ENCODE assay signal across 41 cellular contexts in genomic region chrX:103256651-103257050, GRCh38. TPM values are rescaled to one million over a fixed set of nuclear protein-coding genes. Genes with fewer than 3 reads are reported as not detected.
"Had no signal": no experiment of that assay in that cellular context is flagged by ENCODE, and none has a peak within 500 bp of the region (broad histone marks: within the 10 kb centered on the region; RNA-seq: fewer than 3 reads in every experiment).

No MANE protein-coding gene starts in this region.

- H3K4me3 ChIP-seq: adrenal gland, ascending aorta, body of pancreas, breast epithelium, cardiac muscle cell had no signal

- H3K36me3 Mint-ChIP-seq: activated naive CD8-positive, alpha-beta T cell; brain had no signal

- H3K27me3 Mint-ChIP-seq: activated naive CD4-positive, alpha-beta T cell treated with anti-CD3 and anti-CD28 coated beads, Interleukin-2, amount 50 U/mL, for 24 hours; activated naive CD8-positive, alpha-beta T cell; activated naive CD8-positive, alpha-beta T cell treated with anti-CD3 and anti-CD28 coated beads for 36 hours; activated naive CD8-positive, alpha-beta T cell treated with anti-CD3 and anti-CD28 coated beads, Interleukin-2, amount 50 U/mL, for 24 hours; activated T-helper 17 cell treated with anti-CD3 and anti-CD28 coated beads, Interleukin-2, amount 50 U/mL, for 72 hours; central memory CD8-positive, alpha-beta T cell had no signal

- H3K27ac Mint-ChIP-seq: activated naive CD4-positive, alpha-beta T cell treated with anti-CD3 and anti-CD28 coated beads for 36 hours; activated naive CD4-positive, alpha-beta T cell treated with anti-CD3 and anti-CD28 coated beads, Interleukin-2, amount 10 ng/mL, durations not matched to agents 7 days and 5 days; activated naive CD4-positive, alpha-beta T cell treated with anti-CD3 and anti-CD28 coated beads, Interleukin-2, amount 50 U/mL, for 24 hours; activated naive CD8-positive, alpha-beta T cell; activated naive CD8-positive, alpha-beta T cell treated with anti-CD3 and anti-CD28 coated beads for 36 hours; activated naive CD8-positive, alpha-beta T cell treated with anti-CD3 and anti-CD28 coated beads, Interleukin-2, amount 10 ng/mL, durations not matched to agents 7 days and 5 days; activated naive CD8-positive, alpha-beta T cell treated with anti-CD3 and anti-CD28 coated beads, Interleukin-2, amount 50 U/mL, for 24 hours; activated T-cell treated with anti-CD3 and anti-CD28 coated beads, Interleukin-2, amount 50 U/mL, for 24 hours; activated T-cell treated with anti-CD3 and anti-CD28 coated beads, Interleukin-2, amount 50 U/mL, for 72 hours; activated T-helper 1 cell treated with anti-CD3 and anti-CD28 coated beads, Interleukin-12 subunit alpha, Interleukin-12 subunit beta, Interleukin-2, Interleukin-4 antibody, amounts not matched to agents 30 ng/mL and 10 ng/mL and 1 ng/mL, durations not matched to agents 14 hours and 24 hours and 36 hours; activated T-helper 17 cell treated with anti-CD3 and anti-CD28 coated beads, Interleukin-2, amount 50 U/mL, for 72 hours; activated T-helper 2 cell treated with anti-CD3 and anti-CD28 coated beads, Interferon-gamma antibody, Interleukin-2, Interleukin-4, amounts not matched to agents 10 μg/mL and 5 μg/mL and 100 μg/mL, durations not matched to agents 14 hours and 24 hours and 36 hours had no signal

- H3K4me3 Mint-ChIP-seq: activated naive CD4-positive, alpha-beta T cell treated with anti-CD3 and anti-CD28 coated beads for 36 hours; activated naive CD4-positive, alpha-beta T cell treated with anti-CD3 and anti-CD28 coated beads, Interleukin-2, amount 10 ng/mL, durations not matched to agents 7 days and 5 days; activated naive CD8-positive, alpha-beta T cell; activated naive CD8-positive, alpha-beta T cell treated with anti-CD3 and anti-CD28 coated beads for 36 hours; activated naive CD8-positive, alpha-beta T cell treated with anti-CD3 and anti-CD28 coated beads, Interleukin-2, amount 10 ng/mL, durations not matched to agents 7 days and 5 days; activated T-cell treated with anti-CD3 and anti-CD28 coated beads, Interleukin-2, amount 50 U/mL, for 24 hours; activated T-cell treated with anti-CD3 and anti-CD28 coated beads, Interleukin-2, amount 50 U/mL, for 4 hours; activated T-helper 1 cell treated with anti-CD3 and anti-CD28 coated beads, Interleukin-12 subunit alpha, Interleukin-12 subunit beta, Interleukin-2, Interleukin-4 antibody, amounts not matched to agents 30 ng/mL and 10 ng/mL and 1 ng/mL, durations not matched to agents 14 hours and 24 hours and 36 hours had no signal

- H3K36me3 ChIP-seq: adrenal gland, ascending aorta, brain microvascular endothelial cell, breast epithelium had no signal

- ATAC-seq: activated naive CD4-positive, alpha-beta T cell treated with anti-CD3 and anti-CD28 coated beads, Interleukin-2, amount 50 U/mL, for 72 hours; activated naive CD8-positive, alpha-beta T cell treated with anti-CD3 and anti-CD28 coated beads, Interleukin-2, amount 50 U/mL, for 24 hours; activated T-cell treated with anti-CD3 and anti-CD28 coated beads, Interleukin-2, amount 50 U/mL, for 4 hours; activated T-cell treated with anti-CD3 and anti-CD28 coated beads, Interleukin-2, amount 50 U/mL, for 72 hours; activated T-helper 17 cell treated with anti-CD3 and anti-CD28 coated beads, Interleukin-2, amount 50 U/mL, for 72 hours; body of pancreas had no signal

- H3K27me3 ChIP-seq: ascending aorta, body of pancreas, brain microvascular endothelial cell, cardiac muscle cell had no signal

- DNase-seq: activated effector memory CD4-positive, alpha-beta T cell treated with anti-CD3 and anti-CD28 coated beads, Interleukin-2, amount 50 U/mL, for 16 hours; activated effector memory CD4-positive, alpha-beta T cell treated with Interleukin-2 at 50 U/mL for 16 hours; activated gamma-delta T cell; activated gamma-delta T cell treated with Interleukin-2 at 50 U/mL for 16 hours; activated naive CD4-positive, alpha-beta T cell; activated naive CD4-positive, alpha-beta T cell treated with anti-CD3 and anti-CD28 coated beads for 36 hours; activated naive CD4-positive, alpha-beta T cell treated with anti-CD3 and anti-CD28 coated beads, Interleukin-2, amount 10 ng/mL, durations not matched to agents 7 days and 5 days; activated naive CD4-positive, alpha-beta T cell treated with anti-CD3 and anti-CD28 coated beads, Interleukin-2, amount 50 U/mL, for 16 hours; activated naive CD4-positive, alpha-beta T cell treated with Interleukin-2 at 50 U/mL for 16 hours; activated naive CD8-positive, alpha-beta T cell treated with anti-CD3 and anti-CD28 coated beads for 36 hours; activated naive CD8-positive, alpha-beta T cell treated with anti-CD3 and anti-CD28 coated beads, Interleukin-2, amount 10 ng/mL, durations not matched to agents 7 days and 5 days; activated naive CD8-positive, alpha-beta T cell treated with anti-CD3 and anti-CD28 coated beads, Interleukin-2, amount 50 U/mL, for 24 hours; activated T-cell treated with anti-CD3 and anti-CD28 coated beads for 4 hours; activated T-cell treated with anti-CD3 and anti-CD28 coated beads, Interleukin-2, amount 50 U/mL, for 1 hour; activated T-cell treated with anti-CD3 and anti-CD28 coated beads, Interleukin-2, amount 50 U/mL, for 24 hours; activated T-cell treated with anti-CD3 and anti-CD28 coated beads, Interleukin-2, amount 50 U/mL, for 4 hours; activated T-cell treated with anti-CD3 and anti-CD28 coated beads, Interleukin-2, amount 50 U/mL, for 48 hours; activated T-cell treated with anti-CD3 and anti-CD28 coated beads, Interleukin-2, amount 50 U/mL, for 72 hours; adrenal gland; amniotic stem cell; amygdala; anterior cingulate cortex; aorta; body of pancreas; brain microvascular endothelial cell; caudate nucleus; central memory CD4-positive, alpha-beta T cell; cerebellar nuclear complex had no signal

- H3K9me3 Mint-ChIP-seq: activated naive CD4-positive, alpha-beta T cell treated with anti-CD3 and anti-CD28 coated beads for 36 hours; activated naive CD4-positive, alpha-beta T cell treated with anti-CD3 and anti-CD28 coated beads, Interleukin-2, amount 10 ng/mL, durations not matched to agents 7 days and 5 days; activated naive CD4-positive, alpha-beta T cell treated with anti-CD3 and anti-CD28 coated beads, Interleukin-2, amount 50 U/mL, for 24 hours; activated naive CD4-positive, alpha-beta T cell treated with anti-CD3 and anti-CD28 coated beads, Interleukin-2, amount 50 U/mL, for 72 hours; activated naive CD8-positive, alpha-beta T cell treated with anti-CD3 and anti-CD28 coated beads for 36 hours; activated naive CD8-positive, alpha-beta T cell treated with anti-CD3 and anti-CD28 coated beads, Interleukin-2, amount 10 ng/mL, durations not matched to agents 7 days and 5 days; activated naive CD8-positive, alpha-beta T cell treated with anti-CD3 and anti-CD28 coated beads, Interleukin-2, amount 50 U/mL, for 24 hours; activated T-cell treated with anti-CD3 and anti-CD28 coated beads, Interleukin-2, amount 50 U/mL, for 24 hours; activated T-cell treated with anti-CD3 and anti-CD28 coated beads, Interleukin-2, amount 50 U/mL, for 4 hours; activated T-cell treated with anti-CD3 and anti-CD28 coated beads, Interleukin-2, amount 50 U/mL, for 72 hours; activated T-helper 1 cell treated with anti-CD3 and anti-CD28 coated beads, Interleukin-12 subunit alpha, Interleukin-12 subunit beta, Interleukin-2, Interleukin-4 antibody, amounts not matched to agents 30 ng/mL and 10 ng/mL and 1 ng/mL, durations not matched to agents 14 hours and 24 hours and 36 hours; activated T-helper 17 cell treated with anti-CD3 and anti-CD28 coated beads, Interleukin-2, amount 50 U/mL, for 72 hours; activated T-helper 2 cell treated with anti-CD3 and anti-CD28 coated beads, Interferon-gamma antibody, Interleukin-2, Interleukin-4, amounts not matched to agents 10 μg/mL and 5 μg/mL and 100 μg/mL, durations not matched to agents 14 hours and 24 hours and 36 hours; central memory CD8-positive, alpha-beta T cell had no signal

- H3K27ac ChIP-seq: adrenal gland, ascending aorta, body of pancreas, brain microvascular endothelial cell, cardiac muscle cell had no signal

- H3K9me3 ChIP-seq: adrenal gland, ascending aorta, body of pancreas, breast epithelium had no signal

- H3K4me1 ChIP-seq: adrenal gland, body of pancreas, breast epithelium had no signal

- FAIRE-seq: astrocyte, bronchial epithelial cell had no signal

RNA-seq across cellular contexts. Expression of gene TCEAL5, which starts 19.9 kb away (rescaled TPM):
- total RNA-seq: activated naive CD4-positive, alpha-beta T cell treated with anti-CD3 and anti-CD28 coated beads, Interleukin-2, amount 50 U/mL, for 72 hours; activated naive CD8-positive, alpha-beta T cell treated with anti-CD3 and anti-CD28 coated beads for 36 hours; activated naive CD8-positive, alpha-beta T cell treated with anti-CD3 and anti-CD28 coated beads, Interleukin-2, amount 10 ng/mL, durations not matched to agents 7 days and 5 days; activated T-cell treated with anti-CD3 and anti-CD28 coated beads, Interleukin-2, amount 50 U/mL, for 4 hours; activated T-cell treated with anti-CD3 and anti-CD28 coated beads, Interleukin-2, amount 50 U/mL, for 72 hours; activated T-helper 1 cell treated with anti-CD3 and anti-CD28 coated beads, Interleukin-12 subunit alpha, Interleukin-12 subunit beta, Interleukin-2, Interleukin-4 antibody, amounts not matched to agents 30 ng/mL and 10 ng/mL and 1 ng/mL, durations not matched to agents 14 hours and 24 hours and 36 hours; activated T-helper 17 cell treated with anti-CD3 and anti-CD28 coated beads, Interleukin-2, amount 50 U/mL, for 72 hours; activated T-helper 2 cell treated with anti-CD3 and anti-CD28 coated beads, Interferon-gamma antibody, Interleukin-2, Interleukin-4, amounts not matched to agents 10 μg/mL and 5 μg/mL and 100 μg/mL, durations not matched to agents 14 hours and 24 hours and 36 hours; ascending aorta; body of pancreas; bronchial epithelial cell had no signal
